Comparison of ENCODE assay signal across 8 cellular contexts in genomic region chr6:17601389-17601703, GRCh38. TPM values are rescaled to one million over a fixed set of nuclear protein-coding genes. Genes with fewer than 3 reads are reported as not detected.
DNase-seq lines count a peak whose midpoint lies in the region; ATAC-seq and TF ChIP-seq lines count a peak whose summit lies in the region.

No MANE protein-coding gene starts in this region.

- peak overlapping the region; percentile 85 to 95 (median 94) for H3K4me3 Mint-ChIP-seq in nephron

- ATAC-seq in HG02870 (IDR thresholded peaks at IDR 0.05; ENCODE audit: unreplicated experiment) = no peak
- ATAC-seq in HG02973 (IDR thresholded peaks at IDR 0.05; ENCODE audit: unreplicated experiment) = no peak
- no peak for ATAC-seq in HG03196 (IDR thresholded peaks at IDR 0.05; ENCODE audit: unreplicated experiment)

- H3K4me1 Mint-ChIP-seq in nephron = peaks cover 31% of the 10 kb centered on the region

- peak overlapping the region; percentile 93 for H3K27ac ChIP-seq in C4-2B
- no peak overlapping the region for H3K27ac ChIP-seq in duodenal mucosa (ENCODE audit: low read depth, low read length)

- peak overlapping the region; percentile 52 to 88 (median 80) for H3K27ac Mint-ChIP-seq in nephron

- H3K27me3 Mint-ChIP-seq in nephron (ENCODE audit: low read depth) = no peaks in the 10 kb centered on the region

- H3K9me3 Mint-ChIP-seq in nephron = no peaks in the 10 kb centered on the region

- no peaks in the 10 kb centered on the region for H3K9me3 ChIP-seq in MG63
- H3K9me3 ChIP-seq in duodenal mucosa (ENCODE audit: control insufficient read depth in 1 of 2, low read length in 2 of 2) = no peaks in the 10 kb centered on the region

- H3K27me3 ChIP-seq in MG63 = no peaks in the 10 kb centered on the region
- H3K27me3 ChIP-seq in duodenal mucosa (ENCODE audit: control insufficient read depth in 1 of 2, insufficient read depth in 2 of 2, low read length in 2 of 2) = no peaks in the 10 kb centered on the region

- H3K9ac ChIP-seq in duodenal mucosa (ENCODE audit: low read depth in 1 of 2, low read length in 2 of 2) = peak overlapping the region; percentile 78 to 85

- H3K4me3 ChIP-seq in MG63 (peak overlapping the region; percentile 64), duodenal mucosa (ENCODE audit: low read depth in 1 of 2, low read length in 2 of 2) (peak overlapping the region; percentile 73 to 85)

- no peak for DNase-seq in MG63
- DNase-seq in HEK293T (ENCODE audit: extremely low spot score) = no peak

- POLR2A ChIA-PET in HEK293T (lab: Yijun Ruan, JAX) = interaction anchor here (1.7 to 2.4 kb wide), 2 partner anchors 11 to 105 kb away, joined by 10 to 14 read pairs; partner anchors contain the start of gene NUP153

- CTCF ChIA-PET in HEK293T (lab: Yijun Ruan, JAX) = interaction anchor here (1.2 to 1.9 kb wide), 2 partner anchors 100 to 203 kb away, joined by 4 read pairs; no protein-coding TSS in a partner anchor

- H3K36me3 ChIP-seq in MG63 (no peaks in the 10 kb centered on the region), duodenal mucosa (ENCODE audit: control insufficient read depth in 1 of 2, insufficient read depth in 2 of 2, low read length in 2 of 2) (peaks cover under 1 to 18% of the 10 kb centered on the region in 2 donors)

- H3K36me3 Mint-ChIP-seq in nephron (ENCODE audit: low read depth) = peaks cover 22% of the 10 kb centered on the region

- H3K4me1 ChIP-seq in duodenal mucosa (ENCODE audit: control insufficient read depth in 1 of 2, insufficient read depth in 2 of 2, low read length in 2 of 2) = peaks cover 0 to 7% of the 10 kb centered on the region in 2 donors

- TF ChIP-seq CTCF in C4-2B (conservative IDR thresholded peaks at IDR 0.05) = no peak
- TF ChIP-seq CTCF in nephron (IDR thresholded peaks at IDR 0.05; ENCODE audit: unreplicated experiment in 3 of 3) = no peak

TF ChIP-seq in HEK293T, 16 proteins besides CTCF, POLR2A, EP300 and RAD21:
- no peak for TF ChIP-seq ELF4 (IDR thresholded peaks at IDR 0.05)
TF ChIP-seq in HEK293T: peak in this region for 0.

RNA-seq across cellular contexts. Expression of gene FAM8A1, which starts 1.2 kb away (rescaled TPM):
- 4.8 and 12.9 TPM in 2 replicates for total RNA-seq in MG63 (2014; rRNA removed; shearing (Covaris generic); ENCODE audit: low replicate concordance)
